In the genomic region with DNA sequence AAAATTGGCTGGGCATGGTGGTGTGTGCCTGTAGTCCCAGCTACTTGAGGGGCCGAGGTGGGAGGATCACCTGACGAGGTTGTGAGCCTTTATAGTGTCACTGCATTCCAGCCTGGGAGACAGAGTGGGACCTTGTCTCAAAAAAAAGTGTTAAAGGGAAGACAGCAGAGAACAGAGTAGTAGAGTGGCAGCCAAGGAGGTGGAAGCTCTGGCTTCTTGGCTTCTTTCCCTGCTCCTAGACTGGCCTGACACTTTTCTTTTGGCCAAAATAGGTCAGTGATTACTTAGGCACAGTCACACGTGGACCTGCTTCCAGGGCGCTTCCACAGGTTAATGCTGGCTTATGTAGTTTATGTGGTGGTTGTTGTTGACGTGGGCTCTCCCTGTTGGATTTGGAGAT, we compare ENCODE assay signal across 17 cellular contexts. TPM values are rescaled to one million over a fixed set of nuclear protein-coding genes. Genes with fewer than 3 reads are reported as not detected.
DNase-seq lines count a peak whose midpoint lies in the region; ATAC-seq and TF ChIP-seq lines count a peak whose summit lies in the region.
"Had no signal": no experiment of that assay in that cellular context is flagged by ENCODE, and none has a peak within 500 bp of the region (broad histone marks: within the 10 kb centered on the region; RNA-seq: fewer than 3 reads in every experiment).

No MANE protein-coding gene starts in this region.

- WGBS in body of pancreas, 2 donors = 34 to 40% methylated on average over 5 of the region's 5 CpGs

- no peak for DNase-seq in right atrium auricular region (ENCODE audit: low spot score)
- no peak for DNase-seq in cardiac septum (ENCODE audit: low spot score)
- peak in 3 of 4 donors; percentile 33 to 47 (median 42) for DNase-seq in body of pancreas
- no peak for DNase-seq in iPS-NIHi11 (ENCODE audit: low spot score)
- DNase-seq in coronary artery (ENCODE audit: low spot score) = no peak
- no peak for DNase-seq in NCI-H146 (lab: John Stamatoyannopoulos, UW)
- DNase-seq: activated CD4-positive, alpha-beta T cell treated with anti-CD3 and anti-CD28 coated beads, Interleukin-2, amount 10 ng/mL, durations not matched to agents 24 days and 14 days; activated naive CD4-positive, alpha-beta T cell; IMR-90; NCI-H187; NCI-H345; RPMI8226 had no signal

- no peaks in the 10 kb centered on the region for H3K9me3 ChIP-seq in right atrium auricular region
- no peaks in the 10 kb centered on the region for H3K9me3 ChIP-seq in body of pancreas
- H3K9me3 ChIP-seq: prostate gland, tibial nerve had no signal

- peaks cover 14% of the 10 kb centered on the region for H3K36me3 Mint-ChIP-seq in nephron (ENCODE audit: low read depth)

- intact Hi-C loops in cardiac septum (cut with DNase I) (no loop called here), body of pancreas (cut with DNase I) (no loop called here)

- H3K4me3 Mint-ChIP-seq in nephron = peak overlapping the region in 2 of 3 experiments; percentile 9 to 23
- H3K4me3 Mint-ChIP-seq: activated CD4-positive, alpha-beta T cell treated with anti-CD3 and anti-CD28 coated beads, Interleukin-2, amount 10 ng/mL, durations not matched to agents 24 days and 14 days; dendritic cell treated with granulocyte-macrophage colony-stimulating factor and Interleukin-4, amounts not matched to agents 40 ng/mL and 50 ng/mL, for 4 days had no signal

- H3K4me1 ChIP-seq in right atrium auricular region (peaks cover 0 to 36% of the 10 kb centered on the region in 2 donors), body of pancreas (peaks cover 28% of the 10 kb centered on the region)
- H3K4me1 ChIP-seq: prostate gland had no signal

- H3K36me3 ChIP-seq in right atrium auricular region = no peaks in the 10 kb centered on the region
- no peaks in the 10 kb centered on the region for H3K36me3 ChIP-seq in body of pancreas (replicated peaks in 1 of 2; ENCODE audit: insufficient read depth in 1 of 2, low read depth in 2 of 2)
- H3K36me3 ChIP-seq: prostate gland, tibial nerve had no signal

- no peak overlapping the region for H3K4me3 ChIP-seq in right atrium auricular region
- no peak overlapping the region for H3K4me3 ChIP-seq in body of pancreas
- H3K4me3 ChIP-seq in coronary artery = no peak overlapping the region
- H3K4me3 ChIP-seq: prostate gland, tibial nerve had no signal

- peak overlapping the region; percentile 24 to 66 for H3K27ac ChIP-seq in right atrium auricular region
- H3K27ac ChIP-seq in body of pancreas = peak overlapping the region in 1 of 4 donors; percentile 2
- no peak overlapping the region for H3K27ac ChIP-seq in coronary artery
- H3K27ac ChIP-seq: prostate gland, tibial nerve had no signal

- H3K27me3 ChIP-seq in right atrium auricular region = no peaks in the 10 kb centered on the region
- H3K27me3 ChIP-seq in body of pancreas = no peaks in the 10 kb centered on the region
- H3K27me3 ChIP-seq: tibial nerve had no signal

- no peak for TF ChIP-seq POLR2A in body of pancreas (IDR thresholded peaks at IDR 0.05)

- no peaks in the 10 kb centered on the region for H3K27me3 Mint-ChIP-seq in nephron (ENCODE audit: low read depth)
- H3K27me3 Mint-ChIP-seq: activated CD4-positive, alpha-beta T cell treated with anti-CD3 and anti-CD28 coated beads, Interleukin-2, amount 10 ng/mL, durations not matched to agents 24 days and 14 days; dendritic cell treated with granulocyte-macrophage colony-stimulating factor and Interleukin-4, amounts not matched to agents 40 ng/mL and 50 ng/mL, for 4 days had no signal

- TF ChIP-seq CTCF in right atrium auricular region (IDR thresholded peaks at IDR 0.05) = no peak
- no peak for TF ChIP-seq CTCF in body of pancreas (IDR thresholded peaks at IDR 0.05)
- no peak for TF ChIP-seq CTCF in nephron (IDR thresholded peaks at IDR 0.05; ENCODE audit: unreplicated experiment in 3 of 3)
- TF ChIP-seq CTCF in coronary artery (IDR thresholded peaks at IDR 0.05) = no peak

- no peak for ATAC-seq in body of pancreas
- ATAC-seq in GM19023 (IDR thresholded peaks at IDR 0.05; ENCODE audit: unreplicated experiment) = no peak

- H3K4me1 Mint-ChIP-seq in nephron = peaks cover 6% of the 10 kb centered on the region

- no peak overlapping the region for H3K27ac Mint-ChIP-seq in nephron
- H3K27ac Mint-ChIP-seq: activated CD4-positive, alpha-beta T cell treated with anti-CD3 and anti-CD28 coated beads, Interleukin-2, amount 10 ng/mL, durations not matched to agents 24 days and 14 days; dendritic cell treated with granulocyte-macrophage colony-stimulating factor and Interleukin-4, amounts not matched to agents 40 ng/mL and 50 ng/mL, for 4 days had no signal

- H3K9me3 Mint-ChIP-seq in nephron = no peaks in the 10 kb centered on the region
- H3K9me3 Mint-ChIP-seq: activated CD4-positive, alpha-beta T cell treated with anti-CD3 and anti-CD28 coated beads, Interleukin-2, amount 10 ng/mL, durations not matched to agents 24 days and 14 days; dendritic cell treated with granulocyte-macrophage colony-stimulating factor and Interleukin-4, amounts not matched to agents 40 ng/mL and 50 ng/mL, for 4 days had no signal

RNA-seq across cellular contexts. Expression of a gene that starts 3.2 kb away (rescaled TPM):
- total RNA-seq in right atrium auricular region (10 to 100 TPM; 18.1 to 25.9 TPM), cardiac septum (38.9 TPM), body of pancreas (10 to 100 TPM; 28.5 to 44.2 TPM)

Comparison
In these comparisons a context has a peak if more than half of its experiments do, and no peak if none do; other contexts are left out.
1. DNase-seq: peak in body of pancreas (3 of 4); none in right atrium auricular region (single experiment), cardiac septum (single experiment), iPS-NIHi11 (single experiment), coronary artery (single experiment) and NCI-H146 (single experiment).
2. H3K27ac ChIP-seq: peak in right atrium auricular region (2 of 2); none in coronary artery (0 of 2).